27 cellular contexts compared by ENCODE assay signal in the genomic region with DNA sequence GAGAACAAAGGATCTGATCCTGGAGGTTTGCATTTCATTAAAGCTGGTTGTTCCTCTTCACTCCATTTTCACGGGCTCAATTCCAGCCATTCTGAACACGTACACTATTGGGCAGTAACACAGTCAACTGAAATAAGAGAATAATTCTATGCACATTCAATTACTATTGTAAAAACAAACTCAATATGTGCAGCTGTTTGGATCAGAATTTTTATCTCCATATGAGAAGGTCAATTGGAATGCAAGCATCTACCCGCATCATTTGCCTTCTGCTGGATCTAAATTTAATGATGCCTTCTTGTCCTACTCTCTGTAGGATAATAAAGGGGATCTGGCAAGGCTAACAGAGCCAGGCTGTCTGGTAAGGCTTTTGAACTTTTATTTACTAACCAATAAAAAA.
DNase-seq lines count a peak whose midpoint lies in the region; ATAC-seq, FAIRE-seq and TF ChIP-seq lines count a peak whose summit lies in the region.
"Had no signal": no experiment of that assay in that cellular context is flagged by ENCODE, and none has a peak within 500 bp of the region (broad histone marks: within the 10 kb centered on the region; RNA-seq: fewer than 3 reads in every experiment).

No MANE protein-coding gene starts in this region.

- H2AK5ac ChIP-seq in IMR-90 (ENCODE audit: low read depth, low read length) = no peak overlapping the region

- H3K23ac ChIP-seq in IMR-90 (ENCODE audit: low read depth, low read length) = no peak overlapping the region

- H3K27ac Mint-ChIP-seq in astrocyte (ENCODE audit: unreplicated experiment) = no peak overlapping the region
- no peak overlapping the region for H3K27ac Mint-ChIP-seq in activated naive CD4-positive, alpha-beta T cell treated with anti-CD3 and anti-CD28 coated beads, Interleukin-2, amount 10 ng/mL, durations not matched to agents 7 days and 5 days
- no peak overlapping the region for H3K27ac Mint-ChIP-seq in mesothelial cell of epicardium
- H3K27ac Mint-ChIP-seq: activated CD4-positive, alpha-beta T cell treated with anti-CD3 and anti-CD28 coated beads, Interleukin-2, amount 10 ng/mL, durations not matched to agents 7 days and 5 days; activated naive CD4-positive, alpha-beta T cell treated with anti-CD3 and anti-CD28 coated beads for 36 hours; CD4-positive, alpha-beta T cell; neural progenitor cell; stimulated activated naive CD8-positive, alpha-beta T cell treated with anti-CD3 and anti-CD28 coated beads, Interleukin-15, Interleukin-2, amounts not matched to agents 100 ng/mL and 50 ng/mL, for 24 hours had no signal

- H3K4me3 ChIP-seq in AG10803 (ENCODE audit: low read length) = no peak overlapping the region
- H3K4me3 ChIP-seq in IMR-90 (ENCODE audit: insufficient read depth, low read depth, low read length) = no peak overlapping the region
- no peak overlapping the region for H3K4me3 ChIP-seq in astrocyte (ENCODE audit: insufficient read depth, low read depth, low read length)
- no peak overlapping the region for H3K4me3 ChIP-seq in foreskin fibroblast (ENCODE audit: low read depth in 1 of 2, low read length in 2 of 2)
- H3K4me3 ChIP-seq: GM23248, mucosa of descending colon, neural progenitor cell, sigmoid colon, SK-N-MC had no signal

- H3K36me3 Mint-ChIP-seq in astrocyte (ENCODE audit: low read depth, unreplicated experiment) (no peaks in the 10 kb centered on the region), mesothelial cell of epicardium (peaks cover 1% of the 10 kb centered on the region)
- no peaks in the 10 kb centered on the region for H3K36me3 Mint-ChIP-seq in activated naive CD4-positive, alpha-beta T cell treated with anti-CD3 and anti-CD28 coated beads, Interleukin-2, amount 10 ng/mL, durations not matched to agents 7 days and 5 days
- H3K36me3 Mint-ChIP-seq: neural progenitor cell had no signal

- TF ChIP-seq CTCF in AG10803 (conservative IDR thresholded peaks at IDR 0.05; ENCODE audit: low read length) = no peak
- TF ChIP-seq CTCF in IMR-90 (conservative IDR thresholded peaks at IDR 0.05; ENCODE audit: low read depth, low read length) = no peak
- TF ChIP-seq CTCF in astrocyte (IDR thresholded peaks at IDR 0.05; ENCODE audit: insufficient read depth, low read depth, low read length) = no peak
- no peak for TF ChIP-seq CTCF in foreskin fibroblast (IDR thresholded peaks at IDR 0.05; ENCODE audit: low read depth, low read length)
- no peak for TF ChIP-seq CTCF in mesothelial cell of epicardium (IDR thresholded peaks at IDR 0.05; ENCODE audit: unreplicated experiment)

- H3K9ac ChIP-seq in IMR-90 (ENCODE audit: low read depth, low read length) (no peak overlapping the region), astrocyte (ENCODE audit: low read length) (no peak overlapping the region)
- H3K9ac ChIP-seq: GM23248, KMS-11, neural progenitor cell had no signal

- H3K27me3 Mint-ChIP-seq in astrocyte (ENCODE audit: low read depth, unreplicated experiment) (no peaks in the 10 kb centered on the region), mesothelial cell of epicardium (ENCODE audit: low read depth) (no peaks in the 10 kb centered on the region)
- H3K27me3 Mint-ChIP-seq in activated naive CD4-positive, alpha-beta T cell treated with anti-CD3 and anti-CD28 coated beads, Interleukin-2, amount 10 ng/mL, durations not matched to agents 7 days and 5 days = no peaks in the 10 kb centered on the region
- H3K27me3 Mint-ChIP-seq: activated CD4-positive, alpha-beta T cell treated with anti-CD3 and anti-CD28 coated beads, Interleukin-2, amount 10 ng/mL, durations not matched to agents 7 days and 5 days; CD4-positive, alpha-beta T cell; stimulated activated naive CD8-positive, alpha-beta T cell treated with anti-CD3 and anti-CD28 coated beads, Interleukin-15, Interleukin-2, amounts not matched to agents 100 ng/mL and 50 ng/mL, for 24 hours had no signal

- no peaks in the 10 kb centered on the region for H3K4me1 Mint-ChIP-seq in astrocyte (ENCODE audit: low read depth, unreplicated experiment)
- H3K4me1 Mint-ChIP-seq in activated naive CD4-positive, alpha-beta T cell treated with anti-CD3 and anti-CD28 coated beads, Interleukin-2, amount 10 ng/mL, durations not matched to agents 7 days and 5 days = no peaks in the 10 kb centered on the region
- H3K4me1 Mint-ChIP-seq in mesothelial cell of epicardium = peaks cover 3% of the 10 kb centered on the region
- H3K4me1 Mint-ChIP-seq: activated CD4-positive, alpha-beta T cell treated with anti-CD3 and anti-CD28 coated beads, Interleukin-2, amount 10 ng/mL, durations not matched to agents 7 days and 5 days; neural progenitor cell had no signal

- H4K20me1 ChIP-seq in IMR-90 (ENCODE audit: insufficient read depth, low read length) = no peaks in the 10 kb centered on the region
- no peaks in the 10 kb centered on the region for H4K20me1 ChIP-seq in astrocyte (ENCODE audit: insufficient read depth, low read length)

- no peak overlapping the region for H2BK120ac ChIP-seq in IMR-90 (ENCODE audit: low read depth, low read length)

- intact Hi-C loops in IMR-90 (cut with micrococcal nuclease) = no loop called here

- H3K36me3 ChIP-seq in IMR-90 (ENCODE audit: control insufficient read depth, insufficient read depth, low read length) (no peaks in the 10 kb centered on the region), astrocyte (ENCODE audit: insufficient read depth, low read length) (no peaks in the 10 kb centered on the region)
- H3K36me3 ChIP-seq: neural progenitor cell, sigmoid colon had no signal

- H3K14ac ChIP-seq in IMR-90 (replicated peaks; ENCODE audit: low read depth, low read length) = no peak overlapping the region

- dilution Hi-C loops in IMR-90 (cut with HindIII; ENCODE audit: low sequenced_read_pairs, unreplicated experiment) = no loop called here

- no peak overlapping the region for H3K4ac ChIP-seq in IMR-90 (ENCODE audit: low read depth, low read length)

- POLR2A ChIA-PET in IMR-90 (lab: Charles Lee; ENCODE audit: unreplicated experiment) = no interaction called here

- H2BK5ac ChIP-seq in IMR-90 (ENCODE audit: low read depth, low read length, poor library complexity, severe bottlenecking) = no peak overlapping the region

- H3K27ac ChIP-seq in IMR-90 (ENCODE audit: insufficient read depth, low read length) (no peak overlapping the region), astrocyte (ENCODE audit: low read depth, low read length) (no peak overlapping the region)
- H3K27ac ChIP-seq: epithelial cell of prostate, GM23248, KMS-11, neural progenitor cell, sigmoid colon, SK-N-MC had no signal

- H3K4me1 ChIP-seq in IMR-90 (ENCODE audit: control insufficient read depth, insufficient read depth, low read length) = 0 out of 2 replicates have a peak, but pooled peaks cover 1% of the 10 kb centered on the region
- peaks cover 2% of the 10 kb centered on the region for H3K4me1 ChIP-seq in astrocyte (ENCODE audit: insufficient read depth, low read length)
- H3K4me1 ChIP-seq: neural progenitor cell, sigmoid colon had no signal

- H2BK15ac ChIP-seq in IMR-90 (ENCODE audit: low read depth, low read length) = no peak overlapping the region

- no peak overlapping the region for H2AK9ac ChIP-seq in IMR-90 (replicated peaks; ENCODE audit: low read depth, low read length, poor library complexity)

- no peaks in the 10 kb centered on the region for H3K79me2 ChIP-seq in astrocyte (ENCODE audit: insufficient read depth, low read length)

- no peaks in the 10 kb centered on the region for H3K9me3 ChIP-seq in IMR-90 (ENCODE audit: control insufficient read depth, insufficient read depth, low read length)
- H3K9me3 ChIP-seq in astrocyte (ENCODE audit: insufficient read depth, low read depth, low read length) = no peaks in the 10 kb centered on the region
- H3K9me3 ChIP-seq: mucosa of descending colon, sigmoid colon had no signal

- no peak overlapping the region for H4K8ac ChIP-seq in IMR-90 (ENCODE audit: low read depth in 2 of 2, low read length in 2 of 2)

- no TSS peak for BruUV-seq in IMR-90 (replicated peaks; lab: Mats Ljungman, UMichigan)

- H3K9me3 Mint-ChIP-seq in astrocyte (ENCODE audit: unreplicated experiment) = peaks cover 3% of the 10 kb centered on the region
- peaks cover 5% of the 10 kb centered on the region for H3K9me3 Mint-ChIP-seq in activated naive CD4-positive, alpha-beta T cell treated with anti-CD3 and anti-CD28 coated beads, Interleukin-2, amount 10 ng/mL, durations not matched to agents 7 days and 5 days
- peaks cover 12% of the 10 kb centered on the region for H3K9me3 Mint-ChIP-seq in mesothelial cell of epicardium
- H3K9me3 Mint-ChIP-seq: neural progenitor cell had no signal

- no peak for FAIRE-seq in astrocyte (lab: Jason Lieb, UNC)
- FAIRE-seq: keratinocyte had no signal

- H3K4me2 ChIP-seq in IMR-90 (ENCODE audit: low read depth, low read length) (no peak overlapping the region), astrocyte (ENCODE audit: low read length) (no peak overlapping the region)
- H3K4me2 ChIP-seq: KMS-11, neural progenitor cell had no signal

- in situ Hi-C loops in IMR-90 (cut with MboI; ENCODE audit: low sequenced_read_pairs) (no loop called here), KBM-7 (cut with MboI; ENCODE audit: low pct_unique_long_range_greater_than_20kb, low sequenced_read_pairs) (no loop called here)

- no peak overlapping the region for H3K56ac ChIP-seq in IMR-90 (ENCODE audit: extremely low read depth, insufficient read depth, low read length)

- no peak overlapping the region for H4K5ac ChIP-seq in IMR-90 (ENCODE audit: low read depth, low read length)

- no peak overlapping the region for H3K18ac ChIP-seq in IMR-90 (ENCODE audit: low read depth, low read length)

- H4K91ac ChIP-seq in IMR-90 (ENCODE audit: insufficient read depth, low read depth, low read length) = no peak overlapping the region

- no CpG with 5 or more reads among the region's 3 CpGs for WGBS in IMR-90 (ENCODE audit: extremely low coverage in 2 of 2, insufficient read length in 1 of 2), 2 experiments

- H3K9me1 ChIP-seq in IMR-90 (ENCODE audit: insufficient read depth, low read length) = no peaks in the 10 kb centered on the region

- TF ChIP-seq RAD21 in IMR-90 (IDR thresholded peaks at IDR 0.05; ENCODE audit: low read length) = no peak

- no peak for TF ChIP-seq POLR2A in IMR-90 (IDR thresholded peaks at IDR 0.05; ENCODE audit: low read depth, low read length)

- no peak overlapping the region for H2BK20ac ChIP-seq in IMR-90 (ENCODE audit: low read depth, low read length)

- CTCF ChIA-PET in IMR-90 (lab: Yijun Ruan, JAX) = no interaction called here
- CTCF ChIA-PET in activated naive CD4-positive, alpha-beta T cell treated with anti-CD3 and anti-CD28 coated beads, Interleukin-2, amount 10 ng/mL, durations not matched to agents 7 days and 5 days (lab: Charles Lee) = no interaction called here

- H3K27me3 ChIP-seq in IMR-90 (ENCODE audit: control insufficient read depth, insufficient read depth, low read length) (no peaks in the 10 kb centered on the region), astrocyte (ENCODE audit: insufficient read depth, low read length) (no peaks in the 10 kb centered on the region)
- H3K27me3 ChIP-seq: neural progenitor cell, sigmoid colon had no signal

- H2AFZ ChIP-seq in IMR-90 (replicated peaks; ENCODE audit: low read length, poor library complexity) (no peak overlapping the region), astrocyte (ENCODE audit: low read depth, low read length) (peak overlapping the region; percentile 18)
- H2AFZ ChIP-seq: GM23248, neural progenitor cell had no signal

- DNase-seq in AG10803 (ENCODE audit: low read depth) (peak; percentile 18), IMR-90 (peak; percentile 78), astrocyte (ENCODE audit: low read depth) (peak; percentile 65), foreskin fibroblast (peak; percentile 21 to 55), NCI-H1048 (lab: John Stamatoyannopoulos, UW) (no peak), KBM-7 (no peak), mesothelial cell of epicardium (ENCODE audit: low spot score in 2 of 2, unreplicated experiment in 2 of 2) (no peak)
- DNase-seq in activated naive CD4-positive, alpha-beta T cell treated with anti-CD3 and anti-CD28 coated beads, Interleukin-2, amount 10 ng/mL, durations not matched to agents 7 days and 5 days = no peak
- DNase-seq: activated CD4-positive, alpha-beta T cell treated with anti-CD3 and anti-CD28 coated beads, Interleukin-2, amount 10 ng/mL, durations not matched to agents 7 days and 5 days; activated naive CD4-positive, alpha-beta T cell treated with anti-CD3 and anti-CD28 coated beads for 36 hours; aorta; CD4-positive, alpha-beta T cell; cerebellar nuclear complex; effector CD4-positive, alpha-beta T cell; GDM1; GM23248; mucosa of descending colon; NCI-H1694; NCI-H526 treated with DMSO at 0.1 percent for 48 hours; sigmoid colon; T-helper 2 cell had no signal

- no peak overlapping the region for H3K4me3 Mint-ChIP-seq in astrocyte (ENCODE audit: unreplicated experiment)
- no peak overlapping the region for H3K4me3 Mint-ChIP-seq in activated naive CD4-positive, alpha-beta T cell treated with anti-CD3 and anti-CD28 coated beads, Interleukin-2, amount 10 ng/mL, durations not matched to agents 7 days and 5 days
- H3K4me3 Mint-ChIP-seq in mesothelial cell of epicardium = no peak overlapping the region
- H3K4me3 Mint-ChIP-seq: activated CD4-positive, alpha-beta T cell treated with anti-CD3 and anti-CD28 coated beads, Interleukin-2, amount 10 ng/mL, durations not matched to agents 7 days and 5 days; activated naive CD4-positive, alpha-beta T cell treated with anti-CD3 and anti-CD28 coated beads for 36 hours; CD4-positive, alpha-beta T cell; neural progenitor cell; stimulated activated naive CD8-positive, alpha-beta T cell treated with anti-CD3 and anti-CD28 coated beads, Interleukin-15, Interleukin-2, amounts not matched to agents 100 ng/mL and 50 ng/mL, for 24 hours had no signal

- ATAC-seq in IMR-90 (ENCODE audit: low read depth) = peak; percentile 80
- ATAC-seq: mucosa of descending colon had no signal

- no peaks in the 10 kb centered on the region for H3K79me1 ChIP-seq in IMR-90 (ENCODE audit: low read depth in 1 of 2, low read length in 2 of 2)

Comparison
In these comparisons a context has a peak if more than half of its experiments do, and no peak if none do; other contexts are left out.
1. DNase-seq: peak in AG10803 (single experiment), IMR-90 (single experiment), astrocyte (single experiment) and foreskin fibroblast (2 of 2); none in activated naive CD4-positive, alpha-beta T cell treated with anti-CD3 and anti-CD28 coated beads, Interleukin-2, amount 10 ng/mL, durations not matched to agents 7 days and 5 days (single experiment), NCI-H1048 (single experiment), KBM-7 (single experiment) and mesothelial cell of epicardium (0 of 2).